15 cellular contexts compared by ENCODE assay signal in genomic region chr2:69490486-69490885, GRCh38. TPM values are rescaled to one million over a fixed set of nuclear protein-coding genes. Genes with fewer than 3 reads are reported as not detected.
DNase-seq lines count a peak whose midpoint lies in the region; ATAC-seq and FAIRE-seq lines count a peak whose summit lies in the region.
"Had no signal": no experiment of that assay in that cellular context is flagged by ENCODE, and none has a peak within 500 bp of the region (broad histone marks: within the 10 kb centered on the region; RNA-seq: fewer than 3 reads in every experiment).

No MANE protein-coding gene starts in this region.

- H2AFZ ChIP-seq in mesenchymal stem cell (ENCODE audit: low read depth, low read length) = no peak overlapping the region

- peak overlapping the region; percentile 59 for H3K27ac Mint-ChIP-seq in activated T-cell treated with anti-CD3 and anti-CD28 coated beads, Interleukin-2, amount 50 U/mL, for 72 hours

- H3K27ac ChIP-seq in mesenchymal stem cell (ENCODE audit: low read length, poor library complexity, severe bottlenecking) (no peak overlapping the region), small intestine (ENCODE audit: low read depth in 1 of 2, low read length in 1 of 2) (no peak overlapping the region)

- peaks cover 54% of the 10 kb centered on the region for H3K4me1 Mint-ChIP-seq in activated T-cell treated with anti-CD3 and anti-CD28 coated beads, Interleukin-2, amount 50 U/mL, for 72 hours (ENCODE audit: low read depth)

- H3K4me3 ChIP-seq in mesenchymal stem cell (ENCODE audit: insufficient read depth in 1 of 2, low read depth in 1 of 2, low read length in 2 of 2) = no peak overlapping the region
- H3K4me3 ChIP-seq in small intestine (ENCODE audit: low read depth in 1 of 2, low read length in 2 of 2) = no peak overlapping the region
- H3K4me3 ChIP-seq: adrenal gland, mucosa of descending colon had no signal

- ATAC-seq in activated T-cell treated with anti-CD3 and anti-CD28 coated beads, Interleukin-2, amount 50 U/mL, for 72 hours (replicated peaks in 1 of 2) = peak; percentile 67 to 74
- ATAC-seq in HG02852 (IDR thresholded peaks at IDR 0.05; ENCODE audit: unreplicated experiment) (no peak), GM19035 (IDR thresholded peaks at IDR 0.05; ENCODE audit: unreplicated experiment) (no peak)
- ATAC-seq: mucosa of descending colon, Right ventricle myocardium inferior had no signal

- WGBS in mesenchymal stem cell = 100% methylated on average over 1 of the region's 1 CpG
- 60 to 63% (median 62%) methylated on average over 1 of the region's 1 CpG for whole genome bisulfite sequencing in small intestine, 3 donors

- peaks cover 3% of the 10 kb centered on the region for H3K79me1 ChIP-seq in mesenchymal stem cell (replicated peaks; ENCODE audit: low read length, poor library complexity, severe bottlenecking)

- H3K27me3 ChIP-seq in mesenchymal stem cell (ENCODE audit: control insufficient read depth in 1 of 2, insufficient read depth in 1 of 2, low read length in 2 of 2) (no peaks in the 10 kb centered on the region), small intestine (ENCODE audit: control insufficient read depth in 2 of 2, insufficient read depth in 2 of 2, low read length in 2 of 2) (no peaks in the 10 kb centered on the region)
- H3K27me3 ChIP-seq: adrenal gland had no signal

- H3K4me2 ChIP-seq in mesenchymal stem cell (ENCODE audit: low read length, poor library complexity, severe bottlenecking) = no peak overlapping the region

- H3K23ac ChIP-seq in mesenchymal stem cell (ENCODE audit: low read length in 2 of 2) = no peak overlapping the region

- H2BK120ac ChIP-seq in mesenchymal stem cell (ENCODE audit: low read depth, low read length) = no peak overlapping the region

- H3K27me3 Mint-ChIP-seq in activated T-cell treated with anti-CD3 and anti-CD28 coated beads, Interleukin-2, amount 50 U/mL, for 72 hours (ENCODE audit: low read depth) = no peaks in the 10 kb centered on the region

- H3K4ac ChIP-seq in mesenchymal stem cell (ENCODE audit: low read depth in 1 of 2, low read length in 2 of 2) = no peak overlapping the region

- H3K4me1 ChIP-seq in mesenchymal stem cell (ENCODE audit: control insufficient read depth, insufficient read depth, low read depth, low read length) (no peaks in the 10 kb centered on the region), small intestine (ENCODE audit: control insufficient read depth in 2 of 2, insufficient read depth in 1 of 2, low read depth in 1 of 2, low read length in 1 of 2) (peaks cover 0 to 5% of the 10 kb centered on the region in 2 donors)

- H3K9ac ChIP-seq in mesenchymal stem cell (ENCODE audit: low read length) = peak overlapping the region; percentile 20

- H4K91ac ChIP-seq in mesenchymal stem cell (ENCODE audit: low read length) = no peak overlapping the region

- no peaks in the 10 kb centered on the region for H3K9me3 ChIP-seq in mesenchymal stem cell (ENCODE audit: control insufficient read depth, low read length)
- no peaks in the 10 kb centered on the region for H3K9me3 ChIP-seq in small intestine (ENCODE audit: control insufficient read depth, low read depth)
- H3K9me3 ChIP-seq: adrenal gland, mucosa of descending colon had no signal

- no peak for FAIRE-seq in small intestine (lab: Jason Lieb, UNC)

- no peaks in the 10 kb centered on the region for H3K9me3 Mint-ChIP-seq in activated T-cell treated with anti-CD3 and anti-CD28 coated beads, Interleukin-2, amount 50 U/mL, for 72 hours

- H3K18ac ChIP-seq in mesenchymal stem cell (ENCODE audit: low read depth in 1 of 2, low read length in 2 of 2) = no peak overlapping the region

- no peak overlapping the region for H3K14ac ChIP-seq in mesenchymal stem cell (ENCODE audit: low read length in 2 of 2)

- H4K8ac ChIP-seq in mesenchymal stem cell (ENCODE audit: low read length) = no peak overlapping the region

- DNase-seq in stimulated activated CD4-positive, alpha-beta T cell treated with anti-CD3 and anti-CD28 coated beads, Interleukin-2, amount 100 ng/mL, for 24 hours = peak; percentile 20 to 34
- no peak for DNase-seq in stimulated activated CD4-positive, alpha-beta T cell treated with anti-CD3 and anti-CD28 coated beads, Interleukin-1b, Interleukin-23, amount 100 ng/mL, for 48 hours
- DNase-seq in activated T-cell treated with anti-CD3 and anti-CD28 coated beads, Interleukin-2, amount 50 U/mL, for 72 hours = peak; percentile 28 to 33
- DNase-seq in mesenchymal stem cell = no peak
- DNase-seq in germinal center (ENCODE audit: low spot score) = no peak
- DNase-seq in small intestine = no peak
- DNase-seq: adrenal gland, KG1, mucosa of descending colon, NCI-H1436, NCI-H2227 treated with DMSO at 0.1 percent for 48 hours, substantia nigra had no signal

- no peak overlapping the region for H2BK15ac ChIP-seq in mesenchymal stem cell (ENCODE audit: low read depth, poor library complexity, severe bottlenecking)

- no peak overlapping the region for H2BK12ac ChIP-seq in mesenchymal stem cell (ENCODE audit: low read length in 2 of 2)

- H3K4me3 Mint-ChIP-seq in activated T-cell treated with anti-CD3 and anti-CD28 coated beads, Interleukin-2, amount 50 U/mL, for 72 hours = no peak overlapping the region

- H2AK5ac ChIP-seq in mesenchymal stem cell (ENCODE audit: low read length, severe bottlenecking) = no peak overlapping the region

- peaks cover 26 to 59% of the 10 kb centered on the region in 2 experiments for H3K36me3 ChIP-seq in mesenchymal stem cell (ENCODE audit: control insufficient read depth in 1 of 2, insufficient read depth in 2 of 2, low read depth in 1 of 2, low read length in 2 of 2)
- H3K36me3 ChIP-seq in small intestine (ENCODE audit: control insufficient read depth in 2 of 2, insufficient read depth in 2 of 2, low read length in 2 of 2) = peaks cover 0 to 6% of the 10 kb centered on the region in 2 donors

- H3K36me3 Mint-ChIP-seq in activated T-cell treated with anti-CD3 and anti-CD28 coated beads, Interleukin-2, amount 50 U/mL, for 72 hours (ENCODE audit: insufficient read depth in 2 of 2) = peaks cover 3 to 22% of the 10 kb centered on the region in 2 donors

- H2BK5ac ChIP-seq in mesenchymal stem cell (ENCODE audit: low read depth, low read length, poor library complexity, severe bottlenecking) = no peak overlapping the region

RNA-seq across cellular contexts. Expression of gene NFU1, which starts 53.3 kb away (rescaled TPM):
- 10 to 100 TPM; 40.0 to 61.2 TPM for total RNA-seq in activated T-cell treated with anti-CD3 and anti-CD28 coated beads, Interleukin-2, amount 50 U/mL, for 72 hours
- polyA plus RNA-seq in mesenchymal stem cell (2013, experiment 1 of 2) = 107 TPM
- 109 TPM for polyA plus RNA-seq in mesenchymal stem cell (2013, experiment 2 of 2)
- polyA plus RNA-seq in small intestine = 10 to 100 TPM; 45.4 to 60.8 (median 46.7) TPM

Comparison
In these comparisons a context has a peak if more than half of its experiments do, and no peak if none do; other contexts are left out.
1. DNase-seq: peak in stimulated activated CD4-positive, alpha-beta T cell treated with anti-CD3 and anti-CD28 coated beads, Interleukin-2, amount 100 ng/mL, for 24 hours (2 of 2) and activated T-cell treated with anti-CD3 and anti-CD28 coated beads, Interleukin-2, amount 50 U/mL, for 72 hours (2 of 2); none in stimulated activated CD4-positive, alpha-beta T cell treated with anti-CD3 and anti-CD28 coated beads, Interleukin-1b, Interleukin-23, amount 100 ng/mL, for 48 hours (single experiment), mesenchymal stem cell (single experiment), germinal center (single experiment) and small intestine (single experiment).
2. ATAC-seq: peak in activated T-cell treated with anti-CD3 and anti-CD28 coated beads, Interleukin-2, amount 50 U/mL, for 72 hours (2 of 2); none in HG02852 (single experiment) and GM19035 (single experiment).